ENCODE assay signal across 11 cellular contexts in genomic region chr17:17011043-17011907, GRCh38. TPM values are rescaled to one million over a fixed set of nuclear protein-coding genes. Genes with fewer than 3 reads are reported as not detected.
A peak's percentile ranks its signal among the peaks of the same experiment; 100 is the strongest.
DNase-seq lines count a peak whose midpoint lies in the region; ATAC-seq and TF ChIP-seq lines count a peak whose summit lies in the region.
"Not testable (repeated sequence)": the region's sequence is repeated elsewhere in the genome, so short reads cannot be mapped to it uniquely, and the experiment has no call there.
"Had no signal": no experiment of that assay in that cellular context is flagged by ENCODE, and none has a peak within 500 bp of the region (broad histone marks: within the 10 kb centered on the region; RNA-seq: fewer than 3 reads in every experiment).

No MANE protein-coding gene starts in this region.

- RAD21 ChIA-PET in HCT116 (lab: Charles Lee; ENCODE audit: low non-redundant PET in 1 of 2, low total read pairs in 2 of 2, uncharacterized antibody in 2 of 2, unreplicated experiment in 2 of 2) = not testable (repeated sequence)

- peak overlapping the region; percentile 62 for H3K4me2 ChIP-seq in HCT116 (ENCODE audit: low read length)

- H4K20me1 ChIP-seq in HCT116 (ENCODE audit: insufficient read depth) = not testable (repeated sequence)

- peak; percentile 61 for ATAC-seq in HCT116
- ATAC-seq in heart right ventricle = peak in 7 of 8 donors; percentile 13 to 68 (median 26)
- ATAC-seq in lung (ENCODE audit: insufficient read depth, low FRiP score) = peak; percentile 63
- ATAC-seq in stimulated activated effector memory CD8-positive, alpha-beta T cell treated with anti-CD3 and anti-CD28 coated beads, Interleukin-12 subunit alpha, Interleukin-12 subunit beta, amount 100 ng/mL, for 72 hours = peak; percentile 25

- not testable (repeated sequence) for H3K9me2 ChIP-seq in HCT116 (ENCODE audit: insufficient read depth)

- not testable (repeated sequence) for H2AFZ ChIP-seq in HCT116 (ENCODE audit: low read depth, low read length, poor library complexity, severe bottlenecking)

- CTCF ChIA-PET in HCT116 (lab: Charles Lee) = not testable (repeated sequence)

- POLR2A ChIA-PET in HCT116 (lab: Charles Lee) = not testable (repeated sequence)

- peaks cover 34 to 59% of the 10 kb centered on the region in 2 experiments for H3K4me1 ChIP-seq in HCT116 (ENCODE audit: control insufficient read depth in 1 of 2, insufficient read depth in 2 of 2, low read length in 2 of 2)
- not testable (repeated sequence) for H3K4me1 ChIP-seq in heart right ventricle; lung (ENCODE audit: control insufficient read depth in 2 of 2, insufficient read depth in 2 of 2, low read length in 2 of 2)

- H3K27ac Mint-ChIP-seq in stimulated activated effector memory CD8-positive, alpha-beta T cell treated with anti-CD3 and anti-CD28 coated beads, Interleukin-12 subunit alpha, Interleukin-12 subunit beta, amount 100 ng/mL, for 72 hours = not testable (repeated sequence)

- H3K4me3 Mint-ChIP-seq in stimulated activated effector memory CD8-positive, alpha-beta T cell treated with anti-CD3 and anti-CD28 coated beads, Interleukin-12 subunit alpha, Interleukin-12 subunit beta, amount 100 ng/mL, for 72 hours = not testable (repeated sequence)

- DNase-seq in AG09319 (ENCODE audit: extremely low read depth, low read depth) (peak; percentile 47), HCT116 (ENCODE audit: low read depth, low spot score) (peak; percentile 88), NOMO-1 treated with DMSO at 0.1 percent for 48 hours (lab: John Stamatoyannopoulos, UW; ENCODE audit: unreplicated experiment) (peak; percentile 24), dedifferentiated amniotic fluid mesenchymal stem cell (ENCODE audit: extremely low spot score) (peak; percentile 78), lung (ENCODE audit: low spot score) (peak; percentile 80)
- DNase-seq in activated T-cell treated with anti-CD3 and anti-CD28 coated beads, Interleukin-2, amount 50 U/mL, for 1 hour = peak; percentile 4
- not testable (repeated sequence) for DNase-seq in heart right ventricle; stimulated activated effector memory CD8-positive, alpha-beta T cell treated with anti-CD3 and anti-CD28 coated beads, Interleukin-12 subunit alpha, Interleukin-12 subunit beta, amount 100 ng/mL, for 72 hours (ENCODE audit: low spot score in 2 of 2)

- H3K9me3 Mint-ChIP-seq in stimulated activated effector memory CD8-positive, alpha-beta T cell treated with anti-CD3 and anti-CD28 coated beads, Interleukin-12 subunit alpha, Interleukin-12 subunit beta, amount 100 ng/mL, for 72 hours = not testable (repeated sequence)

- WGBS in heart right ventricle, 2 donors = 40 to 45% methylated on average over 4 to 6 of the region's 12 CpGs
- 6 to 7% methylated on average over 3 to 6 of the region's 12 CpGs for WGBS in lung, 2 donors

- not testable (repeated sequence) for H3K4me3 ChIP-seq in HCT116 (replicated peaks in 1 of 2; ENCODE audit: low read depth in 1 of 2, low read length in 2 of 2); heart right ventricle; lung

- H3K9me3 ChIP-seq in HCT116 (ENCODE audit: control insufficient read depth in 1 of 2, insufficient read depth in 1 of 2, low read depth in 1 of 2, low read length in 2 of 2); heart right ventricle; lung (ENCODE audit: control insufficient read depth in 2 of 2, insufficient read depth in 1 of 2, low read length in 1 of 2): not testable (repeated sequence)

- H3K36me3 ChIP-seq in HCT116 (ENCODE audit: control insufficient read depth in 1 of 2, insufficient read depth in 2 of 2, low read length in 2 of 2); heart right ventricle; lung (ENCODE audit: control insufficient read depth in 2 of 2, insufficient read depth in 2 of 2, low read length in 2 of 2): not testable (repeated sequence)

- intact Hi-C loops in HCT116 (cut with micrococcal nuclease); heart right ventricle (cut with DNase I): not testable (repeated sequence)

- not testable (repeated sequence) for TF ChIP-seq POLR2A in HCT116 (IDR thresholded peaks at IDR 0.05; ENCODE audit: borderline replicate concordance, extremely low read depth, insufficient read depth, insufficient read length)

- TF ChIP-seq RAD21 in HCT116 (IDR thresholded peaks at IDR 0.05; ENCODE audit: low read depth) = not testable (repeated sequence)

- peaks cover 14% of the 10 kb centered on the region for H3K4me1 Mint-ChIP-seq in stimulated activated effector memory CD8-positive, alpha-beta T cell treated with anti-CD3 and anti-CD28 coated beads, Interleukin-12 subunit alpha, Interleukin-12 subunit beta, amount 100 ng/mL, for 72 hours

- TSS peak; percentile 39 for BruUV-seq in HCT116 (replicated peaks; lab: Mats Ljungman, UMichigan)

- not testable (repeated sequence) for H3K27me3 ChIP-seq in HCT116 (ENCODE audit: insufficient read depth, low read length); heart right ventricle; lung (ENCODE audit: control insufficient read depth, insufficient read depth)

- peak overlapping the region; percentile 76 for H3K27ac ChIP-seq in HCT116 (ENCODE audit: low read depth, low read length)
- H3K27ac ChIP-seq in heart right ventricle = not testable (repeated sequence)
- peak overlapping the region in 1 of 2 donors; percentile 81 for H3K27ac ChIP-seq in lung (ENCODE audit: low read depth in 1 of 2, low read length in 1 of 2)

- TF ChIP-seq CTCF in AG09319 (IDR thresholded peaks at IDR 0.05; ENCODE audit: low read depth, low read length); HCT116 (IDR thresholded peaks at IDR 0.05 in 2 of 3, conservative IDR thresholded peaks at IDR 0.05 in 1 of 3; ENCODE audit: borderline replicate concordance in 1 of 3, insufficient read depth in 1 of 3, low read depth in 2 of 3, low read length in 2 of 3); heart right ventricle (IDR thresholded peaks at IDR 0.05); lung (IDR thresholded peaks at IDR 0.05; ENCODE audit: control extremely low read depth, extremely low read depth): not testable (repeated sequence)

- peak overlapping the region; percentile 40; the same call in 1 of the 2 replicates for H3K9ac ChIP-seq in HCT116 (ENCODE audit: low read length)

- not testable (repeated sequence) for H3K79me2 ChIP-seq in HCT116 (ENCODE audit: insufficient read depth, low read length)

- not testable (repeated sequence) for H3K36me3 Mint-ChIP-seq in stimulated activated effector memory CD8-positive, alpha-beta T cell treated with anti-CD3 and anti-CD28 coated beads, Interleukin-12 subunit alpha, Interleukin-12 subunit beta, amount 100 ng/mL, for 72 hours

TF ChIP-seq in HCT116, 20 proteins besides CTCF, POLR2A, EP300 and RAD21:
- TF ChIP-seq FOSL1 (IDR thresholded peaks at IDR 0.05; ENCODE audit: low read depth) (0 out of 2 replicates have a peak, but pooled peaks have one; percentile 26), SP1 (IDR thresholded peaks at IDR 0.05; ENCODE audit: low read depth) (peak; percentile 55; the same call in 1 of the 2 replicates)
- TF ChIP-seq, protein P1, sequence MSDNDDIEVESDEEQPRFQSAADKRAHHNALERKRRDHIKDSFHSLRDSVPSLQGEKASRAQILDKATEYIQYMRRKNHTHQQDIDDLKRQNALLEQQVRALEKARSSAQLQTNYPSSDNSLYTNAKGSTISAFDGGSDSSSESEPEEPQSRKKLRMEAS (IDR thresholded peaks at IDR 0.05) = 0 out of 2 replicates have a peak, but pooled peaks have one; percentile 10

RNA-seq across cellular contexts. Expression of gene MPRIP, which starts 31.0 kb away (rescaled TPM):
- 258 TPM for total RNA-seq in HCT116 (2021; ENCODE audit: unreplicated experiment)
- polyA plus RNA-seq in HCT116 (2012) = 131 and 153 TPM in 2 replicates
- total RNA-seq in heart right ventricle = 100 to 1,000 TPM; 252 to 409 (median 329) TPM
- polyA plus RNA-seq in heart right ventricle = 100 to 1,000 TPM; 225 to 329 TPM
- 100 to 1,000 TPM; 181 to 342 TPM for total RNA-seq in lung
- 100 to 1,000 TPM; 121 to 168 TPM for polyA plus RNA-seq in lung

RNA-seq across cellular contexts. Expression of gene TNFRSF13B, which starts 39.4 kb away (rescaled TPM):
- not detected for total RNA-seq in HCT116 (2021; ENCODE audit: unreplicated experiment)
- 0.06 TPM in 1 of 2 replicates, not detected in the other for polyA plus RNA-seq in HCT116 (2012)
- not detected for total RNA-seq in heart right ventricle
- not detected for polyA plus RNA-seq in heart right ventricle
- under 1 TPM; 0.34 to 0.61 TPM for total RNA-seq in lung
- polyA plus RNA-seq in lung = 1 to 10 TPM in 1 of 2 donors, under 1 TPM in 1; 0.08 to 1.4 TPM
- total RNA-seq: activated T-helper 1 cell treated with anti-CD3 and anti-CD28 coated beads, Interleukin-12 subunit alpha, Interleukin-12 subunit beta, Interleukin-2, Interleukin-4 antibody, amounts not matched to agents 30 ng/mL and 10 ng/mL and 1 ng/mL, durations not matched to agents 14 hours and 24 hours and 36 hours; occipital lobe; testis had no signal
